8 cellular contexts compared by ENCODE assay signal in the genomic region with DNA sequence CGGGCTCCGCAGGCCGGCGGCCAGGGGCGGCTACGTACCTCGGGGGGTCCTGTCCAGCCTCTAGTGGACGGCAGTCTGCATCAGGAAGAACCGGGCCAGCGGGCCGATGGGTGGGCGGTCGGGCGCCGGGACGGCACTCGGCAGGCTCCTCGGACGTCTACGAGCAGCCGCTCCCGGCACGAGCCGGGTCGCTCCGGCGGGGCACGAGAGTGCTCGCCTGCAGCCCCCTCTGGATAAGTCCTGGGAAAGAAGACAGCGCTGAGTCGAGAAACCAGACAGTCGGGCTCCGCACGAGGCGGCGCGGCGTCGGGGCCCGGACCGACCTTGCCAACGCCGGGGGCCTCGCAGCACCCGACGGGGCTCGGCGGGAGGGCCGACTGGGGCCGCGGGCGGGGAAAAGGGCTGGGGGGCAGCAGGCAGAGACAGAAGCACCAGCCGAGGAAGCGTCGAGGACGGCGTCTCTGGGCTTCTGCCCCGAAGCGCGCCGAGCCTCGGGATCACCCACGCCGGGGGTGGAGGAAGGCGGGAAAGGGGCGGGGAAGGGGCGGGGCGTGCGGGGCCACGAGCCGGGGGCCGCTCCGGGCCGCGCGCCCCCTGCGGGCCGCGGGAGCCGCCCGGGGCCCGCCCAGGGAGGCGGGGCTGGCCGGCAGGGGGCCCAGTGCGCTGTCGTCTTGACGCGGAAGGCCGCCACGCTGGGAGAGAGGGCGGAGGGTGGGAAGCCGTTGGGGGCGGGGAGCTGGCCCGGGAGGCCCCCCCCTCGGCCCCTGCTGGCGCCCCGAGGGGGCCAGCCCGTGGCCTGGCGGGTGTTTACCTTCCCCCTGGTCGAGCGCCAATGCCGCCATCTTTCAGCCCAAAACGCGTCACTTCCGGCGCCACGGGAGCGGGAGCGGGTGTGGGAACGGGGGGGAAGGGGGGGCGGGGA. TPM values are rescaled to one million over a fixed set of nuclear protein-coding genes. Genes with fewer than 3 reads are reported as not detected.
A peak's percentile ranks its signal among the peaks of the same experiment; 100 is the strongest.
DNase-seq lines count a peak whose midpoint lies in the region; ATAC-seq and TF ChIP-seq lines count a peak whose summit lies in the region.

No MANE protein-coding gene starts in this region.

- under 1% methylated on average over 95 of the region's 111 CpGs for WGBS in HUES64

- H3K4me1 ChIP-seq in HUES64 (ENCODE audit: insufficient read depth, low read length) = no peaks in the 10 kb centered on the region
- H3K4me1 ChIP-seq in OCI-LY3 (ENCODE audit: low read length) = peaks cover 19% of the 10 kb centered on the region
- H3K4me1 ChIP-seq in mucosa of rectum (ENCODE audit: control insufficient read depth in 2 of 2, insufficient read depth in 2 of 2, low read length in 2 of 2) = no peaks in the 10 kb centered on the region

- H3K79me2 ChIP-seq in OCI-LY3 (ENCODE audit: low read length) = peaks cover 48% of the 10 kb centered on the region

- peak overlapping the region; percentile 88 for H3K4me3 ChIP-seq in HUES64 (ENCODE audit: low read length)
- peak overlapping the region; percentile 99 for H3K4me3 ChIP-seq in OCI-LY3 (ENCODE audit: low read length)
- peak overlapping the region; percentile 73 to 85 for H3K4me3 ChIP-seq in mucosa of rectum (ENCODE audit: low read length in 2 of 2)

- H4K20me1 ChIP-seq in OCI-LY3 (ENCODE audit: insufficient read depth, low read length) = peaks cover 31% of the 10 kb centered on the region

- H3K9ac ChIP-seq in HUES64 (ENCODE audit: low read depth, low read length) (peak overlapping the region; percentile 87), OCI-LY3 (ENCODE audit: low read length) (peak overlapping the region; percentile 97), mucosa of rectum (ENCODE audit: low read depth in 1 of 2, low read length in 2 of 2) (peak overlapping the region; percentile 60 to 88)

- H2AFZ ChIP-seq in OCI-LY3 (ENCODE audit: low read depth, low read length) = peak overlapping the region; percentile 45; the same call in 1 of the 2 replicates

- H3K9me3 ChIP-seq in HUES64 (ENCODE audit: insufficient read depth, low read depth, low read length) (no peaks in the 10 kb centered on the region), OCI-LY3 (ENCODE audit: insufficient read depth, low read length) (no peaks in the 10 kb centered on the region), mucosa of rectum (ENCODE audit: control insufficient read depth in 2 of 2, low read length in 2 of 2) (no peaks in the 10 kb centered on the region)

- H3K27ac ChIP-seq in HUES64 (ENCODE audit: low read depth, low read length) (peak overlapping the region; percentile 93; the same call in 1 of the 2 replicates), OCI-LY3 (ENCODE audit: low read length) (peak overlapping the region; percentile 78), epithelial cell of prostate (peak overlapping the region; percentile 79), mucosa of rectum (ENCODE audit: low read depth in 2 of 2, low read length in 2 of 2) (peak overlapping the region; percentile 93 to 94)

- ATAC-seq in GM21447 (IDR thresholded peaks at IDR 0.05; ENCODE audit: unreplicated experiment) = peak; percentile 78

- peaks cover 33% of the 10 kb centered on the region for H3K27me3 ChIP-seq in HUES64 (ENCODE audit: insufficient read depth, low read length)
- H3K27me3 ChIP-seq in OCI-LY3 (ENCODE audit: low read depth, low read length) = peaks cover 4% of the 10 kb centered on the region; the same call in 1 of the 2 replicates
- peaks cover 1 to 6% of the 10 kb centered on the region in 2 donors for H3K27me3 ChIP-seq in mucosa of rectum (ENCODE audit: control insufficient read depth in 2 of 2, insufficient read depth in 2 of 2, low read length in 2 of 2)

- DNase-seq in DMS 273 treated with DMSO at 0.1 percent for 48 hours (lab: John Stamatoyannopoulos, UW) (peak; percentile 76), activated T-cell treated with anti-CD3 and anti-CD28 coated beads for 24 hours (ENCODE audit: low read depth) (peak; percentile 71), epithelial cell of prostate (ENCODE audit: low read depth, low spot score) (peak; percentile 10)
- peak; percentile 72 for DNase-seq in stimulated activated CD8-positive, alpha-beta memory T cell treated with anti-CD3 and anti-CD28 coated beads, Interleukin-4, amount 100 ng/mL, for 24 hours (ENCODE audit: low read depth)

- H3K4me2 ChIP-seq in OCI-LY3 (ENCODE audit: low read length) = peak overlapping the region; percentile 89

- H3K36me3 ChIP-seq in HUES64 (ENCODE audit: insufficient read depth, low read length) = no peaks in the 10 kb centered on the region
- peaks cover 5% of the 10 kb centered on the region for H3K36me3 ChIP-seq in OCI-LY3 (replicated peaks; ENCODE audit: low read depth, low read length)
- H3K36me3 ChIP-seq in mucosa of rectum (ENCODE audit: control insufficient read depth in 2 of 2, insufficient read depth in 2 of 2, low read length in 2 of 2) = no peaks in the 10 kb centered on the region

- no peak for TF ChIP-seq CTCF in OCI-LY3 (IDR thresholded peaks at IDR 0.05; ENCODE audit: low read depth, low read length)

RNA-seq across cellular contexts. Expression of a gene that starts 1.9 kb away (rescaled TPM):
- 3.9 TPM for polyA plus RNA-seq in HUES64 (2013, experiment 1 of 2)
- polyA plus RNA-seq in HUES64 (2013, experiment 2 of 2) = 4.5 TPM

RNA-seq across cellular contexts. Expression of a gene that starts 29.7 kb away (rescaled TPM):
- polyA plus RNA-seq in HUES64 (2013, experiment 1 of 2) = 115 TPM
- polyA plus RNA-seq in HUES64 (2013, experiment 2 of 2) = 117 TPM

Comparison
In these comparisons a context has a peak if more than half of its experiments do, and no peak if none do; other contexts are left out.
1. Peak in every context shown above with its lines: DNase-seq, ATAC-seq, H3K4me3 ChIP-seq and H3K27ac ChIP-seq.
2. DNase-seq: peak in every context shown above with its lines; median percentile 76 in DMS 273 treated with DMSO at 0.1 percent for 48 hours; 72 in stimulated activated CD8-positive, alpha-beta memory T cell treated with anti-CD3 and anti-CD28 coated beads, Interleukin-4, amount 100 ng/mL, for 24 hours; 71 in activated T-cell treated with anti-CD3 and anti-CD28 coated beads for 24 hours; 10 in epithelial cell of prostate.